Comparison of ENCODE assay signal across 8 cellular contexts in the genomic region with DNA sequence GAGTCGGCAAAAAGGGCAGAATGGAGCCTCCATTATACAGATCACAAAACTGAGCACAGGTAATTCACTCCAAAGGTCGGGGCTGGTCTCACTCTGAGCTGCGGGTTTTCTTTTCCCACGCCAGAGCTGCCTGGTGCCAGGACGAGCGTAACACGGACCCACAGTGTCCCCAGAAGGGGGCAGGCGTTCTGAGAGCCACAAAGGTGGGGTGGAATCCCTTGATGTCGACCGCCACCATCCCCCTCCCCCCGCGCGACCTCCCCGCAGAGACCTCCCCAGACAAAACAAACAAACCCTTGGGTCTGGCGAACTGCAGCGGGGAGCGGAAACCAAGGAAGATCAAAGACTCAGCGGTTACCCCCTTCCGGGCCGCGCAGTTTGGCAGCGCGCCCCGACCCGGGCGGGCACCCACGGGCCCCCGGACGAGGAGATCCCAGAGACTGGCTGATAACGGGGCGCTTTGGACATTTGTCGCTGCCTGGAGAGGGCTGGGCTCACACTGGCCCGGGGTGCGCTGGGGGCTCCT.
DNase-seq lines count a peak whose midpoint lies in the region; ATAC-seq and FAIRE-seq lines count a peak whose summit lies in the region.

No MANE protein-coding gene starts in this region.

- no peaks in the 10 kb centered on the region for H3K36me3 Mint-ChIP-seq in T-helper 2 cell treated with Interferon-gamma antibody and Interleukin-4, amounts not matched to agents 5 μg/mL and 100 μg/mL, for 36 hours (ENCODE audit: low read depth)

- H3K4me3 Mint-ChIP-seq in T-helper 2 cell treated with Interferon-gamma antibody and Interleukin-4, amounts not matched to agents 5 μg/mL and 100 μg/mL, for 36 hours = peak overlapping the region; percentile 87

- H3K4me1 Mint-ChIP-seq in T-helper 2 cell treated with Interferon-gamma antibody and Interleukin-4, amounts not matched to agents 5 μg/mL and 100 μg/mL, for 36 hours (ENCODE audit: low read depth) = peaks cover 9% of the 10 kb centered on the region

- peaks cover 18% of the 10 kb centered on the region for H3K9me3 Mint-ChIP-seq in T-helper 2 cell treated with Interferon-gamma antibody and Interleukin-4, amounts not matched to agents 5 μg/mL and 100 μg/mL, for 36 hours

- peak overlapping the region; percentile 73 for H3K27ac Mint-ChIP-seq in T-helper 2 cell treated with Interferon-gamma antibody and Interleukin-4, amounts not matched to agents 5 μg/mL and 100 μg/mL, for 36 hours

- no peak for FAIRE-seq in HTR-8/SVneo (lab: Jason Lieb, UNC)

- ATAC-seq in GM18502 (IDR thresholded peaks at IDR 0.05; ENCODE audit: poor library complexity, unreplicated experiment) = peak; percentile 46
- no peak for ATAC-seq in GM18520 (IDR thresholded peaks at IDR 0.05; ENCODE audit: unreplicated experiment)

- peaks cover 66% of the 10 kb centered on the region for H3K27me3 Mint-ChIP-seq in T-helper 2 cell treated with Interferon-gamma antibody and Interleukin-4, amounts not matched to agents 5 μg/mL and 100 μg/mL, for 36 hours (ENCODE audit: low read depth)

- DNase-seq in HTR-8/SVneo (ENCODE audit: insufficient read length, low spot score) (peak; percentile 12), amniotic epithelial cell (ENCODE audit: low read depth) (peak; percentile 2), iPS-NIHi11 (ENCODE audit: low spot score) (peak; percentile 67), superior temporal gyrus (ENCODE audit: extremely low spot score) (no peak)
- peak; percentile 51 for DNase-seq in T-helper 2 cell treated with Interferon-gamma antibody and Interleukin-4, amounts not matched to agents 5 μg/mL and 100 μg/mL, for 36 hours (ENCODE audit: low spot score)
- DNase-seq in stimulated activated CD4-positive, alpha-beta T cell treated with anti-CD3 and anti-CD28 coated beads, Interleukin-1b, Interleukin-23, amount 100 ng/mL, for 4 hours (ENCODE audit: low read depth in 2 of 2) = peak; percentile 44 to 50
